Comparison of ENCODE assay signal across 1 cellular context in the genomic region with DNA sequence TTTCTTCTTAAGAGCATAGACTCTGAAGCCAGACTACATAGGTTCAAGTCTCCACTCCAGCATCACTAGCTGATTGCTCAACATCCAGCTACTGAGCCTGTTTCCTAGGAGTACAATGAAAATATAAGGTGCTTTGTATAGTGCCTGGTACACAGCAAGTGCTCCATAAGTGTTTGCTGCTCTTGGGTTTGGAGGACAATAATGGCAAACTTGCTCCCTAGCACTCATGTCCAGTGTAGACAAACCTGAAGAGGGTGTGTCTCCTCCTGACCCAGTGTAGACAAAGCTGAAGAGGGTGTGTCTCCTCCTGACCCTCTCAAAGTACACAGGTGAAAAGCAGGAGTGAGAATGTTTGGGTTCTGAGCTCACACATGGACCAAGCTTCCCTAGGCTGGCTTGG.
TF ChIP-seq lines count a peak whose summit lies in the region.

No MANE protein-coding gene starts in this region.

TF ChIP-seq in GM12878, 131 proteins besides CTCF, POLR2A, EP300 and RAD21:
- TF ChIP-seq NR2C1 (IDR thresholded peaks at IDR 0.05) (no peak), ZBED1 (IDR thresholded peaks at IDR 0.05; ENCODE audit: borderline replicate concordance) (no peak), KDM1A (IDR thresholded peaks at IDR 0.05; ENCODE audit: borderline replicate concordance) (no peak), JUND (IDR thresholded peaks at IDR 0.05; ENCODE audit: low read depth, low read length) (no peak), ZNF207 (IDR thresholded peaks at IDR 0.05; ENCODE audit: borderline replicate concordance) (no peak), SMARCA5 (IDR thresholded peaks at IDR 0.05) (no peak), ASH2L (IDR thresholded peaks at IDR 0.05; ENCODE audit: borderline replicate concordance, low read depth) (no peak), MYC (IDR thresholded peaks at IDR 0.05; ENCODE audit: insufficient read depth, insufficient read length, insufficient replicate concordance, low read length, severe bottlenecking) (no peak), ZNF622 (IDR thresholded peaks at IDR 0.05) (no peak), FOS (IDR thresholded peaks at IDR 0.05; ENCODE audit: borderline replicate concordance, extremely low read depth, insufficient read length) (no peak), NFYA (IDR thresholded peaks at IDR 0.05; ENCODE audit: borderline replicate concordance, low read depth, low read length) (no peak), SP1 (IDR thresholded peaks at IDR 0.05; ENCODE audit: low read depth, low read length) (no peak)
- TF ChIP-seq, protein P1, sequence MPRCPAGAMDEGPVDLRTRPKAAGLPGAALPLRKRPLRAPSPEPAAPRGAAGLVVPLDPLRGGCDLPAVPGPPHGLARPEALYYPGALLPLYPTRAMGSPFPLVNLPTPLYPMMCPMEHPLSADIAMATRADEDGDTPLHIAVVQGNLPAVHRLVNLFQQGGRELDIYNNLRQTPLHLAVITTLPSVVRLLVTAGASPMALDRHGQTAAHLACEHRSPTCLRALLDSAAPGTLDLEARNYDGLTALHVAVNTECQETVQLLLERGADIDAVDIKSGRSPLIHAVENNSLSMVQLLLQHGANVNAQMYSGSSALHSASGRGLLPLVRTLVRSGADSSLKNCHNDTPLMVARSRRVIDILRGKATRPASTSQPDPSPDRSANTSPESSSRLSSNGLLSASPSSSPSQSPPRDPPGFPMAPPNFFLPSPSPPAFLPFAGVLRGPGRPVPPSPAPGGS (IDR thresholded peaks at IDR 0.05; ENCODE audit: borderline replicate concordance, insufficient read depth, low read depth, low read length, poor library complexity, severe bottlenecking): no peak
- TF ChIP-seq, protein P2, sequence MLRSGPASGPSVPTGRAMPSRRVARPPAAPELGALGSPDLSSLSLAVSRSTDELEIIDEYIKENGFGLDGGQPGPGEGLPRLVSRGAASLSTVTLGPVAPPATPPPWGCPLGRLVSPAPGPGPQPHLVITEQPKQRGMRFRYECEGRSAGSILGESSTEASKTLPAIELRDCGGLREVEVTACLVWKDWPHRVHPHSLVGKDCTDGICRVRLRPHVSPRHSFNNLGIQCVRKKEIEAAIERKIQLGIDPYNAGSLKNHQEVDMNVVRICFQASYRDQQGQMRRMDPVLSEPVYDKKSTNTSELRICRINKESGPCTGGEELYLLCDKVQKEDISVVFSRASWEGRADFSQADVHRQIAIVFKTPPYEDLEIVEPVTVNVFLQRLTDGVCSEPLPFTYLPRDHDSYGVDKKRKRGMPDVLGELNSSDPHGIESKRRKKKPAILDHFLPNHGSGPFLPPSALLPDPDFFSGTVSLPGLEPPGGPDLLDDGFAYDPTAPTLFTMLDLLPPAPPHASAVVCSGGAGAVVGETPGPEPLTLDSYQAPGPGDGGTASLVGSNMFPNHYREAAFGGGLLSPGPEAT (IDR thresholded peaks at IDR 0.05; ENCODE audit: low read depth): no peak
- TF ChIP-seq, protein P3, sequence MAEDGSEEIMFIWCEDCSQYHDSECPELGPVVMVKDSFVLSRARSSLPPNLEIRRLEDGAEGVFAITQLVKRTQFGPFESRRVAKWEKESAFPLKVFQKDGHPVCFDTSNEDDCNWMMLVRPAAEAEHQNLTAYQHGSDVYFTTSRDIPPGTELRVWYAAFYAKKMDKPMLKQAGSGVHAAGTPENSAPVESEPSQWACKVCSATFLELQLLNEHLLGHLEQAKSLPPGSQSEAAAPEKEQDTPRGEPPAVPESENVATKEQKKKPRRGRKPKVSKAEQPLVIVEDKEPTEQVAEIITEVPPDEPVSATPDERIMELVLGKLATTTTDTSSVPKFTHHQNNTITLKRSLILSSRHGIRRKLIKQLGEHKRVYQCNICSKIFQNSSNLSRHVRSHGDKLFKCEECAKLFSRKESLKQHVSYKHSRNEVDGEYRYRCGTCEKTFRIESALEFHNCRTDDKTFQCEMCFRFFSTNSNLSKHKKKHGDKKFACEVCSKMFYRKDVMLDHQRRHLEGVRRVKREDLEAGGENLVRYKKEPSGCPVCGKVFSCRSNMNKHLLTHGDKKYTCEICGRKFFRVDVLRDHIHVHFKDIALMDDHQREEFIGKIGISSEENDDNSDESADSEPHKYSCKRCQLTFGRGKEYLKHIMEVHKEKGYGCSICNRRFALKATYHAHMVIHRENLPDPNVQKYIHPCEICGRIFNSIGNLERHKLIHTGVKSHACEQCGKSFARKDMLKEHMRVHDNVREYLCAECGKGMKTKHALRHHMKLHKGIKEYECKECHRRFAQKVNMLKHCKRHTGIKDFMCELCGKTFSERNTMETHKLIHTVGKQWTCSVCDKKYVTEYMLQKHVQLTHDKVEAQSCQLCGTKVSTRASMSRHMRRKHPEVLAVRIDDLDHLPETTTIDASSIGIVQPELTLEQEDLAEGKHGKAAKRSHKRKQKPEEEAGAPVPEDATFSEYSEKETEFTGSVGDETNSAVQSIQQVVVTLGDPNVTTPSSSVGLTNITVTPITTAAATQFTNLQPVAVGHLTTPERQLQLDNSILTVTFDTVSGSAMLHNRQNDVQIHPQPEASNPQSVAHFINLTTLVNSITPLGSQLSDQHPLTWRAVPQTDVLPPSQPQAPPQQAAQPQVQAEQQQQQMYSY (CRISPR knock-in tag; IDR thresholded peaks at IDR 0.05): no peak
- TF ChIP-seq, protein P4, sequence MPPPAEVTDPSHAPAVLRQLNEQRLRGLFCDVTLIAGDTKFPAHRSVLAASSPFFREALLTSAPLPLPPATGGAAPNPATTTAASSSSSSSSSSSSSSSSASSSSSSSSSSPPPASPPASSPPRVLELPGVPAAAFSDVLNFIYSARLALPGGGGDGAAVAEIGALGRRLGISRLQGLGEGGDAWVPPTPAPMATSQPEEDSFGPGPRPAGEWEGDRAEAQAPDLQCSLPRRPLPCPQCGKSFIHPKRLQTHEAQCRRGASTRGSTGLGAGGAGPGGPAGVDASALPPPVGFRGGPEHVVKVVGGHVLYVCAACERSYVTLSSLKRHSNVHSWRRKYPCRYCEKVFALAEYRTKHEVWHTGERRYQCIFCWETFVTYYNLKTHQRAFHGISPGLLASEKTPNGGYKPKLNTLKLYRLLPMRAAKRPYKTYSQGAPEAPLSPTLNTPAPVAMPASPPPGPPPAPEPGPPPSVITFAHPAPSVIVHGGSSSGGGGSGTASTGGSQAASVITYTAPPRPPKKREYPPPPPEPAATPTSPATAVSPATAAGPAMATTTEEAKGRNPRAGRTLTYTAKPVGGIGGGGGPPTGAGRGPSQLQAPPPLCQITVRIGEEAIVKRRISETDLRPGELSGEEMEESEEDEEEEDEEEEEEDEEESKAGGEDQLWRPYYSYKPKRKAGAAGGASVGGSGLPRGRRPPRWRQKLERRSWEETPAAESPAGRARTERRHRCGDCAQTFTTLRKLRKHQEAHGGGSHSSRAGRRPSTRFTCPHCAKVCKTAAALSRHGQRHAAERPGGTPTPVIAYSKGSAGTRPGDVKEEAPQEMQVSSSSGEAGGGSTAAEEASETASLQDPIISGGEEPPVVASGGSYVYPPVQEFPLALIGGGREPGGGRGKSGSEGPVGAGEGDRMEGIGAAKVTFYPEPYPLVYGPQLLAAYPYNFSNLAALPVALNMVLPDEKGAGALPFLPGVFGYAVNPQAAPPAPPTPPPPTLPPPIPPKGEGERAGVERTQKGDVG (CRISPR knock-in tag; IDR thresholded peaks at IDR 0.05): no peak
TF ChIP-seq in GM12878: peak in this region for 0.
